Comparison of ENCODE assay signal across 2 cellular contexts in genomic region chr5:65530904-65531303, GRCh38.
TF ChIP-seq lines count a peak whose summit lies in the region.

No MANE protein-coding gene starts in this region.

TF ChIP-seq in GM12891, 5 proteins besides CTCF, POLR2A, EP300 and RAD21:
- 0 out of 2 replicates have a peak, but pooled peaks have one; percentile 38 for TF ChIP-seq SPI1 (IDR thresholded peaks at IDR 0.05; ENCODE audit: low read depth, low read length)
- no peak for TF ChIP-seq PAX5 (IDR thresholded peaks at IDR 0.05; ENCODE audit: insufficient read depth, low read length, severe bottlenecking)
TF ChIP-seq in GM12891: peak in this region for 1.

TF ChIP-seq in GM12878, 131 proteins besides CTCF, POLR2A, EP300 and RAD21:
- TF ChIP-seq JUNB (IDR thresholded peaks at IDR 0.05) (no peak), POLR2AphosphoS5 (IDR thresholded peaks at IDR 0.05; ENCODE audit: low read length) (no peak), PAX8 (IDR thresholded peaks at IDR 0.05) (no peak), SIX5 (IDR thresholded peaks at IDR 0.05; ENCODE audit: low read depth, low read length, severe bottlenecking) (no peak), TCF3 (IDR thresholded peaks at IDR 0.05; ENCODE audit: borderline replicate concordance, insufficient read depth, low read depth, low read length) (no peak), FOS (IDR thresholded peaks at IDR 0.05; ENCODE audit: borderline replicate concordance, extremely low read depth, insufficient read length) (no peak), BCL3 (IDR thresholded peaks at IDR 0.05; ENCODE audit: borderline replicate concordance, insufficient read depth, low read depth, low read length, poor library complexity, severe bottlenecking) (no peak)
